ENCODE assay signal across 8 cellular contexts in genomic region chr16:1308977-1309885, GRCh38. TPM values are rescaled to one million over a fixed set of nuclear protein-coding genes. Genes with fewer than 3 reads are reported as not detected.
DNase-seq lines count a peak whose midpoint lies in the region; ATAC-seq and TF ChIP-seq lines count a peak whose summit lies in the region.

UBE2I (plus strand) TSS chr16:1309636; CDS start chr16:1314031, 4,395 bp downstream.

- peak within 1 kb of the TSS; percentile 91; the same call in 1 of the 2 replicates for H2AFZ ChIP-seq in OCI-LY3 (ENCODE audit: low read depth, low read length)

- peak; percentile 56 for ATAC-seq in GM21515 (IDR thresholded peaks at IDR 0.05; ENCODE audit: unreplicated experiment)

- H3K9ac ChIP-seq in OCI-LY3 (ENCODE audit: low read length) = peak within 1 kb of the TSS; percentile 96

- peaks cover 9% of the 10 kb centered on the region for H3K27me3 Mint-ChIP-seq in endothelial cell (ENCODE audit: unreplicated experiment)
- H3K27me3 Mint-ChIP-seq in mesothelial cell of epicardium (ENCODE audit: low read depth) = no peaks in the 10 kb centered on the region

- H3K4me3 Mint-ChIP-seq in endothelial cell (ENCODE audit: unreplicated experiment) (peak within 1 kb of the TSS; percentile 99), mesothelial cell of epicardium (peak within 1 kb of the TSS; percentile 97)

- peaks cover 14% of the 10 kb centered on the region for H3K4me1 Mint-ChIP-seq in endothelial cell (ENCODE audit: unreplicated experiment)
- peaks cover 23% of the 10 kb centered on the region for H3K4me1 Mint-ChIP-seq in mesothelial cell of epicardium

- H3K79me2 ChIP-seq in OCI-LY3 (ENCODE audit: low read length) = peaks cover 50% of the 10 kb centered on the region

- H3K27me3 ChIP-seq in OCI-LY3 (ENCODE audit: low read depth, low read length) = no peaks in the 10 kb centered on the region

- H3K27ac Mint-ChIP-seq in endothelial cell (ENCODE audit: unreplicated experiment) = peak within 1 kb of the TSS; percentile 98
- peak within 1 kb of the TSS; percentile 98 for H3K27ac Mint-ChIP-seq in mesothelial cell of epicardium

- H3K9me3 ChIP-seq in OCI-LY3 (ENCODE audit: insufficient read depth, low read length) = no peaks in the 10 kb centered on the region

- H3K4me1 ChIP-seq in OCI-LY3 (ENCODE audit: low read length) = peaks cover 19% of the 10 kb centered on the region

- H3K36me3 ChIP-seq in OCI-LY3 (replicated peaks; ENCODE audit: low read depth, low read length) = peaks cover 26% of the 10 kb centered on the region

- peak within 1 kb of the TSS; percentile 91 for H3K4me3 ChIP-seq in OCI-LY3 (ENCODE audit: low read length)

- DNase-seq in D341Med (ENCODE audit: low spot score) (peak; percentile 95), HuH-7.5 (ENCODE audit: low spot score) (peak; percentile 94), endothelial cell (ENCODE audit: low spot score) (peak; percentile 98), mesothelial cell of epicardium (ENCODE audit: low spot score in 2 of 2, unreplicated experiment in 2 of 2) (peak; percentile 92 to 98)
- peak; percentile 99 for DNase-seq in activated CD8-positive, alpha-beta memory T cell treated with anti-CD3 and anti-CD28 coated beads, Interleukin-2, amount 50 U/mL, for 48 hours
- DNase-seq in stimulated activated CD8-positive, alpha-beta memory T cell treated with anti-CD3 and anti-CD28 coated beads, Interleukin-15, amount 100 ng/mL, for 4 hours (ENCODE audit: low read depth in 2 of 2) = peak; percentile 92 to 94

- no peaks in the 10 kb centered on the region for H3K9me3 Mint-ChIP-seq in endothelial cell (ENCODE audit: unreplicated experiment)
- H3K9me3 Mint-ChIP-seq in mesothelial cell of epicardium = no peaks in the 10 kb centered on the region

- peak within 1 kb of the TSS; percentile 98 for H3K4me2 ChIP-seq in OCI-LY3 (ENCODE audit: low read length)

- H4K20me1 ChIP-seq in OCI-LY3 (ENCODE audit: insufficient read depth, low read length) = peaks cover 43% of the 10 kb centered on the region

- H3K36me3 Mint-ChIP-seq in endothelial cell (ENCODE audit: low read depth, unreplicated experiment) = peaks cover 5% of the 10 kb centered on the region
- no peaks in the 10 kb centered on the region for H3K36me3 Mint-ChIP-seq in mesothelial cell of epicardium

- H3K27ac ChIP-seq in OCI-LY3 (ENCODE audit: low read length) = peak within 1 kb of the TSS; percentile 84

- TF ChIP-seq CTCF in OCI-LY3 (IDR thresholded peaks at IDR 0.05; ENCODE audit: low read depth, low read length) = no peak
- TF ChIP-seq CTCF in endothelial cell (IDR thresholded peaks at IDR 0.05; ENCODE audit: unreplicated experiment) = no peak
- no peak for TF ChIP-seq CTCF in mesothelial cell of epicardium (IDR thresholded peaks at IDR 0.05; ENCODE audit: unreplicated experiment)

RNA-seq across cellular contexts. Expression of gene UBE2I, which starts in this region (rescaled TPM):
- total RNA-seq in endothelial cell (ENCODE audit: unreplicated experiment) (167 TPM), mesothelial cell of epicardium (205 to 214 TPM (median 208 TPM) in 3 replicates)

Comparison
In these comparisons a context has a peak if more than half of its experiments do, and no peak if none do; other contexts are left out.
1. Peak in every context shown above with its lines: DNase-seq, ATAC-seq, H3K4me3 ChIP-seq and H3K27ac ChIP-seq.